In the genomic region with DNA sequence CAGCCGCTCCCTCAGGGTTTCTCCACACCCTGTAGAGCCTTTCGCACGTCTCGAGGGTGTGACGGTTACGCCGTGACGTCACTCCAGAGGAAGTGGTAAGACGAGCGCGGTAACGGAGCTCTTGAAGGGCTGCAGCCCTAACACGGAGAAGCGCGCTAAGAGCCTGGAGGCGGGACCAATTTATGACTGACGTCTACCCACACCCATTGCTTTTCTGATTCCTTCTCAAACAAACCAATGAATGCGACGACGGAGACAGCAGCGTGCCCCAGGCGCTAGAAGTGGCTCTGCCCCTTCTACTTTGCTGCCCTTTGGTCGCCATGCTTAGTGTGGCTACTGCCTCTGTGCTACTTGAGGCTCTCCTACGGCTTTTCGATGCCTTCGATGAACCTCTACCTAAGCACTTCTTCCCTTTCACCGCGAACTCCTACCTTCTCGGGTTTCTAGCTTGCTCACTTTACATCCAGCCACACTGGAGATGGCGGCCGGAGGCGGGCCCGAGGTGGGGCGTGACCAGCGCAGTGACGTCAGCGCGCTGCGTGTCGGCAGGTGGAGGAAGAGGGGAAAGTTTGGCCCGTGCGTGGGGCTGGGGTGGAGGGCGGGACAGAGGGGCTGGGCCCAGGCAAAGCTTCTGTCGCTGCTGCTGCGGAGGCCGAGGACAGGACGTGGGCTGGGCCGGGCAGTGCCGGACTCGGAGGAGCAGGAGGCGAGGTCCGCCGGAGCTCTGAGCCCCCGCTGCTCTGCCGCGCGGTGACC, we compare ENCODE assay signal across 8 cellular contexts. TPM values are rescaled to one million over a fixed set of nuclear protein-coding genes. Genes with fewer than 3 reads are reported as not detected.
A peak's percentile ranks its signal among the peaks of the same experiment; 100 is the strongest.
DNase-seq lines count a peak whose midpoint lies in the region; ATAC-seq and TF ChIP-seq lines count a peak whose summit lies in the region.

OXSR1 (plus strand) TSS at position 572 of the 756 bp plus-strand sequence. CDS start 340 bp downstream, outside the sequence.

- H3K27ac ChIP-seq in C4-2B (peak within 1 kb of the TSS; percentile 89), left lung (peak within 1 kb of the TSS; percentile 93 to 99)

- TF ChIP-seq CTCF in C4-2B (conservative IDR thresholded peaks at IDR 0.05), result no peak
- TF ChIP-seq CTCF in left lung (IDR thresholded peaks at IDR 0.05), result no peak

- peak; percentile 99 for DNase-seq in NCI-H82 (lab: John Stamatoyannopoulos, UW)
- DNase-seq in activated CD4-positive, alpha-beta T cell treated with anti-CD3 and anti-CD28 coated beads, Interleukin-2, amount 50 U/mL, for 48 hours, result peak; percentile 95 to 97
- DNase-seq in dermis blood vessel endothelial cell, result peak; percentile 100
- peak; percentile 99 to 100 for DNase-seq in left lung
- DNase-seq in stimulated activated CD4-positive, alpha-beta T cell treated with anti-CD3 and anti-CD28 coated beads, Interleukin-2, amount 100 ng/mL, for 48 hours, result peak; percentile 92

- peak within 1 kb of the TSS; percentile 84 to 96 for H3K4me3 ChIP-seq in left lung

- H3K27me3 ChIP-seq in left lung, result no peaks in the 10 kb centered on the region

- intact Hi-C loops in left lung (cut with DNase I), result no loop called here

- peaks cover 9 to 41% of the 10 kb centered on the region in 2 donors for H3K4me1 ChIP-seq in left lung

- peak; percentile 96 for ATAC-seq in GM19395 (IDR thresholded peaks at IDR 0.05; ENCODE audit: unreplicated experiment)
- peak; percentile 85 for ATAC-seq in HG03565 (IDR thresholded peaks at IDR 0.05; ENCODE audit: unreplicated experiment)
- peak; percentile 94 for ATAC-seq in left lung

- H3K9me3 ChIP-seq in left lung, result no peaks in the 10 kb centered on the region

- no peaks in the 10 kb centered on the region for H3K36me3 ChIP-seq in left lung

RNA-seq across cellular contexts. Expression of gene OXSR1, which starts in this region (rescaled TPM):
- total RNA-seq in dermis blood vessel endothelial cell, result 35.2 and 41.2 TPM in 2 replicates
- 10 to 100 TPM; 26.4 to 35.6 TPM for total RNA-seq in left lung

Comparison
In these comparisons a context has a peak if more than half of its experiments do, and no peak if none do; other contexts are left out.
1. Peak in every context shown above with its lines: DNase-seq, ATAC-seq, H3K4me3 ChIP-seq and H3K27ac ChIP-seq.